ENCODE assay signal across 8 cellular contexts in genomic region chr3:105365536-105366301, GRCh38. TPM values are rescaled to one million over a fixed set of nuclear protein-coding genes. Genes with fewer than 3 reads are reported as not detected.
DNase-seq lines count a peak whose midpoint lies in the region; ATAC-seq lines count a peak whose summit lies in the region.

No MANE protein-coding gene starts in this region.

- H3K27ac ChIP-seq in ectodermal cell (ENCODE audit: insufficient read depth, low read depth, low read length, poor library complexity, severe bottlenecking): peak overlapping the region; percentile 61
- peak overlapping the region; percentile 92 for H3K27ac ChIP-seq in mesodermal cell (ENCODE audit: low read depth, low read length, severe bottlenecking)

- DNase-seq in activated naive CD4-positive, alpha-beta T cell treated with anti-CD3 and anti-CD28 coated beads, Interleukin-2, amount 10 ng/mL, durations not matched to agents 7 days and 5 days: no peak
- no peak for DNase-seq in activated naive CD4-positive, alpha-beta T cell treated with anti-CD3 and anti-CD28 coated beads, Interleukin-2, amount 50 U/mL, for 72 hours (ENCODE audit: low spot score in 2 of 2)
- peak; percentile 62 for DNase-seq in RPMI7951 (ENCODE audit: low read depth)
- peak; percentile 43 for DNase-seq in ureter (ENCODE audit: low spot score)
- DNase-seq in activated CD8-positive, alpha-beta memory T cell treated with anti-CD3 and anti-CD28 coated beads, Interleukin-2, amount 50 U/mL, for 4 hours: no peak
- no peak for DNase-seq in T-helper 9 cell

- CTCF ChIA-PET in activated naive CD4-positive, alpha-beta T cell treated with anti-CD3 and anti-CD28 coated beads, Interleukin-2, amount 10 ng/mL, durations not matched to agents 7 days and 5 days (lab: Charles Lee): interaction anchor here (1.0 to 1.5 kb wide), 4 partner anchors 11 to 1243 kb away, joined by 3 to 4 read pairs (median 3); no protein-coding TSS in a partner anchor

- peaks cover 45% of the 10 kb centered on the region for H3K4me1 Mint-ChIP-seq in activated naive CD4-positive, alpha-beta T cell treated with anti-CD3 and anti-CD28 coated beads, Interleukin-2, amount 10 ng/mL, durations not matched to agents 7 days and 5 days

- H3K27me3 Mint-ChIP-seq in activated naive CD4-positive, alpha-beta T cell treated with anti-CD3 and anti-CD28 coated beads, Interleukin-2, amount 10 ng/mL, durations not matched to agents 7 days and 5 days: peaks cover 20% of the 10 kb centered on the region

- H3K27me3 ChIP-seq in ectodermal cell (ENCODE audit: control insufficient read depth, insufficient read depth, low read length, poor library complexity, severe bottlenecking): no peaks in the 10 kb centered on the region

- WGBS in ectodermal cell, 2 experiments: 1 to 2% methylated on average over 23 to 24 of the region's 24 CpGs
- 0 to 4% methylated on average over 11 to 13 of the region's 24 CpGs for WGBS in mesodermal cell (ENCODE audit: insufficient coverage in 2 of 2), 2 experiments

- no peaks in the 10 kb centered on the region for H3K9me3 Mint-ChIP-seq in activated naive CD4-positive, alpha-beta T cell treated with anti-CD3 and anti-CD28 coated beads, Interleukin-2, amount 10 ng/mL, durations not matched to agents 7 days and 5 days
- no peaks in the 10 kb centered on the region for H3K9me3 Mint-ChIP-seq in activated naive CD4-positive, alpha-beta T cell treated with anti-CD3 and anti-CD28 coated beads, Interleukin-2, amount 50 U/mL, for 72 hours

- H3K36me3 ChIP-seq in ectodermal cell (ENCODE audit: control insufficient read depth, insufficient read depth, low read length) (no peaks in the 10 kb centered on the region), mesodermal cell (ENCODE audit: control insufficient read depth, insufficient read depth, low read length) (no peaks in the 10 kb centered on the region)

- H3K9me3 ChIP-seq in ectodermal cell (ENCODE audit: control insufficient read depth, low read length): no peaks in the 10 kb centered on the region
- H3K9me3 ChIP-seq in mesodermal cell (ENCODE audit: control insufficient read depth, low read length): no peaks in the 10 kb centered on the region

- H3K4me1 ChIP-seq in ectodermal cell (ENCODE audit: control insufficient read depth, insufficient read depth, low read length): no peaks in the 10 kb centered on the region
- peaks cover 33% of the 10 kb centered on the region for H3K4me1 ChIP-seq in mesodermal cell (ENCODE audit: control insufficient read depth, insufficient read depth, low read length, poor library complexity, severe bottlenecking)

- ATAC-seq in activated naive CD4-positive, alpha-beta T cell treated with anti-CD3 and anti-CD28 coated beads, Interleukin-2, amount 50 U/mL, for 72 hours: no peak

- H3K27ac Mint-ChIP-seq in activated naive CD4-positive, alpha-beta T cell treated with anti-CD3 and anti-CD28 coated beads, Interleukin-2, amount 10 ng/mL, durations not matched to agents 7 days and 5 days: no peak overlapping the region
- peak overlapping the region in 1 of 2 donors; percentile 96 for H3K27ac Mint-ChIP-seq in activated naive CD4-positive, alpha-beta T cell treated with anti-CD3 and anti-CD28 coated beads, Interleukin-2, amount 50 U/mL, for 72 hours

- peak overlapping the region; percentile 83 for H3K4me3 Mint-ChIP-seq in activated naive CD4-positive, alpha-beta T cell treated with anti-CD3 and anti-CD28 coated beads, Interleukin-2, amount 10 ng/mL, durations not matched to agents 7 days and 5 days

- no peaks in the 10 kb centered on the region for H3K36me3 Mint-ChIP-seq in activated naive CD4-positive, alpha-beta T cell treated with anti-CD3 and anti-CD28 coated beads, Interleukin-2, amount 10 ng/mL, durations not matched to agents 7 days and 5 days
- H3K36me3 Mint-ChIP-seq in activated naive CD4-positive, alpha-beta T cell treated with anti-CD3 and anti-CD28 coated beads, Interleukin-2, amount 50 U/mL, for 72 hours: peaks cover 0 to 16% of the 10 kb centered on the region in 2 donors

- peak overlapping the region; percentile 70 for H3K4me3 ChIP-seq in ectodermal cell (ENCODE audit: insufficient read depth, low read depth, low read length)
- peak overlapping the region; percentile 65 for H3K4me3 ChIP-seq in mesodermal cell (ENCODE audit: extremely low read depth, insufficient read depth, low read length, poor library complexity, severe bottlenecking)

RNA-seq across cellular contexts. Expression of gene ALCAM, which starts 1.0 kb away (rescaled TPM):
- total RNA-seq in activated naive CD4-positive, alpha-beta T cell treated with anti-CD3 and anti-CD28 coated beads, Interleukin-2, amount 50 U/mL, for 72 hours: 10 to 100 TPM; 17.4 to 18.8 TPM
- 89.3 and 104 TPM in 2 replicates for total RNA-seq in RPMI7951 (2014; rRNA removed; shearing (Covaris generic))
- 45.4 TPM for polyA plus RNA-seq in ectodermal cell (2013, experiment 1 of 4)
- polyA plus RNA-seq in ectodermal cell (2013, experiment 2 of 4): 44.6 TPM
- polyA plus RNA-seq in ectodermal cell (2013, experiment 3 of 4): 48.1 TPM
- 53.4 TPM for polyA plus RNA-seq in ectodermal cell (2013, experiment 4 of 4)
- 77.3 TPM for polyA plus RNA-seq in mesodermal cell (2013, experiment 1 of 2)
- 98.1 TPM for polyA plus RNA-seq in mesodermal cell (2013, experiment 2 of 2)
- 67.6 TPM for total RNA-seq in ureter

Comparison
In these comparisons a context has a peak if more than half of its experiments do, and no peak if none do; other contexts are left out.
1. DNase-seq: peak in RPMI7951 (single experiment) and ureter (single experiment); none in activated naive CD4-positive, alpha-beta T cell treated with anti-CD3 and anti-CD28 coated beads, Interleukin-2, amount 10 ng/mL, durations not matched to agents 7 days and 5 days (single experiment), activated naive CD4-positive, alpha-beta T cell treated with anti-CD3 and anti-CD28 coated beads, Interleukin-2, amount 50 U/mL, for 72 hours (0 of 2), activated CD8-positive, alpha-beta memory T cell treated with anti-CD3 and anti-CD28 coated beads, Interleukin-2, amount 50 U/mL, for 4 hours (single experiment) and T-helper 9 cell (single experiment).